In genomic region chrX:49878834-49879655, GRCh38 we compare ENCODE assay signal across 1 cellular context.
TF ChIP-seq lines count a peak whose summit lies in the region.

TSS of gene USP27X (plus strand) at chrX:49879484. CDS start at chrX:49880308, 824 bp downstream.

TF ChIP-seq in K562, 482 proteins besides CTCF, POLR2A, EP300 and RAD21 (continued from another document and continues in another):
- TF ChIP-seq, protein P1, sequence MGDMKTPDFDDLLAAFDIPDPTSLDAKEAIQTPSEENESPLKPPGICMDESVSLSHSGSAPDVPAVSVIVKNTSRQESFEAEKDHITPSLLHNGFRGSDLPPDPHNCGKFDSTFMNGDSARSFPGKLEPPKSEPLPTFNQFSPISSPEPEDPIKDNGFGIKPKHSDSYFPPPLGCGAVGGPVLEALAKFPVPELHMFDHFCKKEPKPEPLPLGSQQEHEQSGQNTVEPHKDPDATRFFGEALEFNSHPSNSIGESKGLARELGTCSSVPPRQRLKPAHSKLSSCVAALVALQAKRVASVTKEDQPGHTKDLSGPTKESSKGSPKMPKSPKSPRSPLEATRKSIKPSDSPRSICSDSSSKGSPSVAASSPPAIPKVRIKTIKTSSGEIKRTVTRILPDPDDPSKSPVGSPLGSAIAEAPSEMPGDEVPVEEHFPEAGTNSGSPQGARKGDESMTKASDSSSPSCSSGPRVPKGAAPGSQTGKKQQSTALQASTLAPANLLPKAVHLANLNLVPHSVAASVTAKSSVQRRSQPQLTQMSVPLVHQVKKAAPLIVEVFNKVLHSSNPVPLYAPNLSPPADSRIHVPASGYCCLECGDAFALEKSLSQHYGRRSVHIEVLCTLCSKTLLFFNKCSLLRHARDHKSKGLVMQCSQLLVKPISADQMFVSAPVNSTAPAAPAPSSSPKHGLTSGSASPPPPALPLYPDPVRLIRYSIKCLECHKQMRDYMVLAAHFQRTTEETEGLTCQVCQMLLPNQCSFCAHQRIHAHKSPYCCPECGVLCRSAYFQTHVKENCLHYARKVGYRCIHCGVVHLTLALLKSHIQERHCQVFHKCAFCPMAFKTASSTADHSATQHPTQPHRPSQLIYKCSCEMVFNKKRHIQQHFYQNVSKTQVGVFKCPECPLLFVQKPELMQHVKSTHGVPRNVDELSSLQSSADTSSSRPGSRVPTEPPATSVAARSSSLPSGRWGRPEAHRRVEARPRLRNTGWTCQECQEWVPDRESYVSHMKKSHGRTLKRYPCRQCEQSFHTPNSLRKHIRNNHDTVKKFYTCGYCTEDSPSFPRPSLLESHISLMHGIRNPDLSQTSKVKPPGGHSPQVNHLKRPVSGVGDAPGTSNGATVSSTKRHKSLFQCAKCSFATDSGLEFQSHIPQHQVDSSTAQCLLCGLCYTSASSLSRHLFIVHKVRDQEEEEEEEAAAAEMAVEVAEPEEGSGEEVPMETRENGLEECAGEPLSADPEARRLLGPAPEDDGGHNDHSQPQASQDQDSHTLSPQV (IDR thresholded peaks at IDR 0.05), result peak; percentile 32; the same call in 1 of the 2 replicates
- TF ChIP-seq SMARCE1 (IDR thresholded peaks at IDR 0.05) (no peak), POLR2G (IDR thresholded peaks at IDR 0.05; ENCODE audit: low read depth, low read length) (peak; percentile 73), HCFC1 (IDR thresholded peaks at IDR 0.05; ENCODE audit: low read depth, low read length) (peak; percentile 8; the same call in 1 of the 2 replicates), KLF1 (tag; IDR thresholded peaks at IDR 0.05) (peak; percentile 66; the same call in 1 of the 2 replicates), CREB5 (CRISPR knock-in tag; IDR thresholded peaks at IDR 0.05) (no peak), DMBX1 (CRISPR knock-in tag; IDR thresholded peaks at IDR 0.05; ENCODE audit: borderline replicate concordance) (no peak), MAZ (CRISPR knock-in tag; conservative IDR thresholded peaks at IDR 0.05 in 1 of 2, IDR thresholded peaks at IDR 0.05 in 1 of 2) (peak in 1 of 2 experiments; percentile 64; a peak in 2 of 4 replicates), ZNF551 (CRISPR knock-in tag; IDR thresholded peaks at IDR 0.05) (no peak), RBBP5 (IDR thresholded peaks at IDR 0.05; ENCODE audit: borderline replicate concordance, insufficient read depth, low read length, poor library complexity, severe bottlenecking) (peak; percentile 45), MAFK (IDR thresholded peaks at IDR 0.05; ENCODE audit: low read length) (no peak), GABPA (tag; conservative IDR thresholded peaks at IDR 0.05; ENCODE audit: low read depth) (peak; percentile 59), ZNF263 (CRISPR knock-in tag; IDR thresholded peaks at IDR 0.05; ENCODE audit: borderline replicate concordance) (no peak), SP1 (CRISPR knock-in tag; IDR thresholded peaks at IDR 0.05) (0 out of 2 replicates have a peak, but pooled peaks have one; percentile 20), MEIS2 (IDR thresholded peaks at IDR 0.05; ENCODE audit: partially characterized antibody) (peak; percentile 7), ZNF76 (CRISPR knock-in tag; IDR thresholded peaks at IDR 0.05; ENCODE audit: borderline replicate concordance) (no peak), TAF1 (IDR thresholded peaks at IDR 0.05; ENCODE audit: control insufficient read depth, extremely low read depth, insufficient read depth, low read length, severe bottlenecking) (no peak), RFX5 (IDR thresholded peaks at IDR 0.05; ENCODE audit: low read depth, low read length) (no peak), CBX3 (IDR thresholded peaks at IDR 0.05; ENCODE audit: borderline replicate concordance in 1 of 2, low read length in 2 of 2) (no peak), NRF1 (conservative IDR thresholded peaks at IDR 0.05 in 1 of 2, IDR thresholded peaks at IDR 0.05 in 1 of 2) (peak; percentile 58 to 70; a peak in 3 of 4 replicates), HNRNPLL (IDR thresholded peaks at IDR 0.05; ENCODE audit: low read depth, low read length, poor library complexity, severe bottlenecking) (peak; percentile 78), ZBTB7A (IDR thresholded peaks at IDR 0.05; ENCODE audit: borderline replicate concordance, control insufficient read depth, low read depth, low read length) (peak; percentile 13; the same call in 1 of the 2 replicates), JUND (IDR thresholded peaks at IDR 0.05; ENCODE audit: borderline replicate concordance, low read depth, low read length) (0 out of 2 replicates have a peak, but pooled peaks have one; percentile 2), JUND (tag; IDR thresholded peaks at IDR 0.05; ENCODE audit: borderline replicate concordance, low read depth, low read length) (no peak), LEF1 (IDR thresholded peaks at IDR 0.05) (0 out of 2 replicates have a peak, but pooled peaks have one; percentile 19), ZNF695 (CRISPR knock-in tag; IDR thresholded peaks at IDR 0.05) (no peak), TOE1 (IDR thresholded peaks at IDR 0.05; ENCODE audit: borderline replicate concordance) (peak; percentile 34; the same call in 1 of the 2 replicates), TOE1 (CRISPR knock-in tag; IDR thresholded peaks at IDR 0.05; ENCODE audit: borderline replicate concordance, low read depth) (no peak), CHD1 (IDR thresholded peaks at IDR 0.05; ENCODE audit: low read length) (no peak), MEF2D (tag; conservative IDR thresholded peaks at IDR 0.05; ENCODE audit: low read depth) (no peak), SMC3 (conservative IDR thresholded peaks at IDR 0.05; ENCODE audit: insufficient read depth, low read depth, low read length) (0 out of 2 replicates have a peak, but pooled peaks have one; percentile 8), ZSCAN29 (IDR thresholded peaks at IDR 0.05) (peak; percentile 81; the same call in 1 of the 2 replicates)
- TF ChIP-seq, protein P2, sequence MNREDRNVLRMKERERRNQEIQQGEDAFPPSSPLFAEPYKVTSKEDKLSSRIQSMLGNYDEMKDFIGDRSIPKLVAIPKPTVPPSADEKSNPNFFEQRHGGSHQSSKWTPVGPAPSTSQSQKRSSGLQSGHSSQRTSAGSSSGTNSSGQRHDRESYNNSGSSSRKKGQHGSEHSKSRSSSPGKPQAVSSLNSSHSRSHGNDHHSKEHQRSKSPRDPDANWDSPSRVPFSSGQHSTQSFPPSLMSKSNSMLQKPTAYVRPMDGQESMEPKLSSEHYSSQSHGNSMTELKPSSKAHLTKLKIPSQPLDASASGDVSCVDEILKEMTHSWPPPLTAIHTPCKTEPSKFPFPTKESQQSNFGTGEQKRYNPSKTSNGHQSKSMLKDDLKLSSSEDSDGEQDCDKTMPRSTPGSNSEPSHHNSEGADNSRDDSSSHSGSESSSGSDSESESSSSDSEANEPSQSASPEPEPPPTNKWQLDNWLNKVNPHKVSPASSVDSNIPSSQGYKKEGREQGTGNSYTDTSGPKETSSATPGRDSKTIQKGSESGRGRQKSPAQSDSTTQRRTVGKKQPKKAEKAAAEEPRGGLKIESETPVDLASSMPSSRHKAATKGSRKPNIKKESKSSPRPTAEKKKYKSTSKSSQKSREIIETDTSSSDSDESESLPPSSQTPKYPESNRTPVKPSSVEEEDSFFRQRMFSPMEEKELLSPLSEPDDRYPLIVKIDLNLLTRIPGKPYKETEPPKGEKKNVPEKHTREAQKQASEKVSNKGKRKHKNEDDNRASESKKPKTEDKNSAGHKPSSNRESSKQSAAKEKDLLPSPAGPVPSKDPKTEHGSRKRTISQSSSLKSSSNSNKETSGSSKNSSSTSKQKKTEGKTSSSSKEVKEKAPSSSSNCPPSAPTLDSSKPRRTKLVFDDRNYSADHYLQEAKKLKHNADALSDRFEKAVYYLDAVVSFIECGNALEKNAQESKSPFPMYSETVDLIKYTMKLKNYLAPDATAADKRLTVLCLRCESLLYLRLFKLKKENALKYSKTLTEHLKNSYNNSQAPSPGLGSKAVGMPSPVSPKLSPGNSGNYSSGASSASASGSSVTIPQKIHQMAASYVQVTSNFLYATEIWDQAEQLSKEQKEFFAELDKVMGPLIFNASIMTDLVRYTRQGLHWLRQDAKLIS (CRISPR knock-in tag; IDR thresholded peaks at IDR 0.05), result no peak
- TF ChIP-seq, protein P3, sequence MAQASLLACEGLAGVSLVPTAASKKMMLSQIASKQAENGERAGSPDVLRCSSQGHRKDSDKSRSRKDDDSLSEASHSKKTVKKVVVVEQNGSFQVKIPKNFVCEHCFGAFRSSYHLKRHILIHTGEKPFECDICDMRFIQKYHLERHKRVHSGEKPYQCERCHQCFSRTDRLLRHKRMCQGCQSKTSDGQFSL (CRISPR knock-in tag; IDR thresholded peaks at IDR 0.05), result no peak
- TF ChIP-seq, protein P3 (tag; IDR thresholded peaks at IDR 0.05), result no peak
- TF ChIP-seq, protein P4, sequence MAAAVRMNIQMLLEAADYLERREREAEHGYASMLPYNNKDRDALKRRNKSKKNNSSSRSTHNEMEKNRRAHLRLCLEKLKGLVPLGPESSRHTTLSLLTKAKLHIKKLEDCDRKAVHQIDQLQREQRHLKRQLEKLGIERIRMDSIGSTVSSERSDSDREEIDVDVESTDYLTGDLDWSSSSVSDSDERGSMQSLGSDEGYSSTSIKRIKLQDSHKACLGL (CRISPR knock-in tag; IDR thresholded peaks at IDR 0.05; ENCODE audit: borderline replicate concordance, poor library complexity, severe bottlenecking), result no peak
- TF ChIP-seq, protein P5, sequence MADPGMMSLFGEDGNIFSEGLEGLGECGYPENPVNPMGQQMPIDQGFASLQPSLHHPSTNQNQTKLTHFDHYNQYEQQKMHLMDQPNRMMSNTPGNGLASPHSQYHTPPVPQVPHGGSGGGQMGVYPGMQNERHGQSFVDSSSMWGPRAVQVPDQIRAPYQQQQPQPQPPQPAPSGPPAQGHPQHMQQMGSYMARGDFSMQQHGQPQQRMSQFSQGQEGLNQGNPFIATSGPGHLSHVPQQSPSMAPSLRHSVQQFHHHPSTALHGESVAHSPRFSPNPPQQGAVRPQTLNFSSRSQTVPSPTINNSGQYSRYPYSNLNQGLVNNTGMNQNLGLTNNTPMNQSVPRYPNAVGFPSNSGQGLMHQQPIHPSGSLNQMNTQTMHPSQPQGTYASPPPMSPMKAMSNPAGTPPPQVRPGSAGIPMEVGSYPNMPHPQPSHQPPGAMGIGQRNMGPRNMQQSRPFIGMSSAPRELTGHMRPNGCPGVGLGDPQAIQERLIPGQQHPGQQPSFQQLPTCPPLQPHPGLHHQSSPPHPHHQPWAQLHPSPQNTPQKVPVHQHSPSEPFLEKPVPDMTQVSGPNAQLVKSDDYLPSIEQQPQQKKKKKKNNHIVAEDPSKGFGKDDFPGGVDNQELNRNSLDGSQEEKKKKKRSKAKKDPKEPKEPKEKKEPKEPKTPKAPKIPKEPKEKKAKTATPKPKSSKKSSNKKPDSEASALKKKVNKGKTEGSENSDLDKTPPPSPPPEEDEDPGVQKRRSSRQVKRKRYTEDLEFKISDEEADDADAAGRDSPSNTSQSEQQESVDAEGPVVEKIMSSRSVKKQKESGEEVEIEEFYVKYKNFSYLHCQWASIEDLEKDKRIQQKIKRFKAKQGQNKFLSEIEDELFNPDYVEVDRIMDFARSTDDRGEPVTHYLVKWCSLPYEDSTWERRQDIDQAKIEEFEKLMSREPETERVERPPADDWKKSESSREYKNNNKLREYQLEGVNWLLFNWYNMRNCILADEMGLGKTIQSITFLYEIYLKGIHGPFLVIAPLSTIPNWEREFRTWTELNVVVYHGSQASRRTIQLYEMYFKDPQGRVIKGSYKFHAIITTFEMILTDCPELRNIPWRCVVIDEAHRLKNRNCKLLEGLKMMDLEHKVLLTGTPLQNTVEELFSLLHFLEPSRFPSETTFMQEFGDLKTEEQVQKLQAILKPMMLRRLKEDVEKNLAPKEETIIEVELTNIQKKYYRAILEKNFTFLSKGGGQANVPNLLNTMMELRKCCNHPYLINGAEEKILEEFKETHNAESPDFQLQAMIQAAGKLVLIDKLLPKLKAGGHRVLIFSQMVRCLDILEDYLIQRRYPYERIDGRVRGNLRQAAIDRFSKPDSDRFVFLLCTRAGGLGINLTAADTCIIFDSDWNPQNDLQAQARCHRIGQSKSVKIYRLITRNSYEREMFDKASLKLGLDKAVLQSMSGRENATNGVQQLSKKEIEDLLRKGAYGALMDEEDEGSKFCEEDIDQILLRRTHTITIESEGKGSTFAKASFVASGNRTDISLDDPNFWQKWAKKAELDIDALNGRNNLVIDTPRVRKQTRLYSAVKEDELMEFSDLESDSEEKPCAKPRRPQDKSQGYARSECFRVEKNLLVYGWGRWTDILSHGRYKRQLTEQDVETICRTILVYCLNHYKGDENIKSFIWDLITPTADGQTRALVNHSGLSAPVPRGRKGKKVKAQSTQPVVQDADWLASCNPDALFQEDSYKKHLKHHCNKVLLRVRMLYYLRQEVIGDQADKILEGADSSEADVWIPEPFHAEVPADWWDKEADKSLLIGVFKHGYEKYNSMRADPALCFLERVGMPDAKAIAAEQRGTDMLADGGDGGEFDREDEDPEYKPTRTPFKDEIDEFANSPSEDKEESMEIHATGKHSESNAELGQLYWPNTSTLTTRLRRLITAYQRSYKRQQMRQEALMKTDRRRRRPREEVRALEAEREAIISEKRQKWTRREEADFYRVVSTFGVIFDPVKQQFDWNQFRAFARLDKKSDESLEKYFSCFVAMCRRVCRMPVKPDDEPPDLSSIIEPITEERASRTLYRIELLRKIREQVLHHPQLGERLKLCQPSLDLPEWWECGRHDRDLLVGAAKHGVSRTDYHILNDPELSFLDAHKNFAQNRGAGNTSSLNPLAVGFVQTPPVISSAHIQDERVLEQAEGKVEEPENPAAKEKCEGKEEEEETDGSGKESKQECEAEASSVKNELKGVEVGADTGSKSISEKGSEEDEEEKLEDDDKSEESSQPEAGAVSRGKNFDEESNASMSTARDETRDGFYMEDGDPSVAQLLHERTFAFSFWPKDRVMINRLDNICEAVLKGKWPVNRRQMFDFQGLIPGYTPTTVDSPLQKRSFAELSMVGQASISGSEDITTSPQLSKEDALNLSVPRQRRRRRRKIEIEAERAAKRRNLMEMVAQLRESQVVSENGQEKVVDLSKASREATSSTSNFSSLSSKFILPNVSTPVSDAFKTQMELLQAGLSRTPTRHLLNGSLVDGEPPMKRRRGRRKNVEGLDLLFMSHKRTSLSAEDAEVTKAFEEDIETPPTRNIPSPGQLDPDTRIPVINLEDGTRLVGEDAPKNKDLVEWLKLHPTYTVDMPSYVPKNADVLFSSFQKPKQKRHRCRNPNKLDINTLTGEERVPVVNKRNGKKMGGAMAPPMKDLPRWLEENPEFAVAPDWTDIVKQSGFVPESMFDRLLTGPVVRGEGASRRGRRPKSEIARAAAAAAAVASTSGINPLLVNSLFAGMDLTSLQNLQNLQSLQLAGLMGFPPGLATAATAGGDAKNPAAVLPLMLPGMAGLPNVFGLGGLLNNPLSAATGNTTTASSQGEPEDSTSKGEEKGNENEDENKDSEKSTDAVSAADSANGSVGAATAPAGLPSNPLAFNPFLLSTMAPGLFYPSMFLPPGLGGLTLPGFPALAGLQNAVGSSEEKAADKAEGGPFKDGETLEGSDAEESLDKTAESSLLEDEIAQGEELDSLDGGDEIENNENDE (IDR thresholded peaks at IDR 0.05; ENCODE audit: low read depth, low read length), result no peak
